Comparison of ENCODE assay signal across 27 cellular contexts in genomic region chr4:148154769-148155168, GRCh38.
DNase-seq lines count a peak whose midpoint lies in the region; ATAC-seq, FAIRE-seq and TF ChIP-seq lines count a peak whose summit lies in the region.
"Had no signal": no experiment of that assay in that cellular context is flagged by ENCODE, and none has a peak within 500 bp of the region (broad histone marks: within the 10 kb centered on the region; RNA-seq: fewer than 3 reads in every experiment).

No MANE protein-coding gene starts in this region.

- DNase-seq in A549 (ENCODE audit: low read depth in 1 of 2, low spot score in 1 of 2): no peak
- DNase-seq in IMR-90: no peak
- no peak for DNase-seq in K562 (ENCODE audit: extremely low read depth in 1 of 4, low spot score in 3 of 4)
- no peak for DNase-seq in mucosa of descending colon
- no peak for DNase-seq in G401 (ENCODE audit: low spot score)
- no peak for DNase-seq in NCI-H226
- DNase-seq in BE2C: no peak
- DNase-seq: 8988T; AML-193; C1 segment of cervical spinal cord; CD4-positive, alpha-beta memory T cell; CD4-positive, CD25-positive, alpha-beta regulatory T cell; CD8-positive, alpha-beta memory T cell; COR-L47; DMS 273 treated with DMSO at 0.1 percent for 48 hours; DMS153; DMS53; DMS79; DND-41; EL; GF-D8 had no signal

- H3K27me3 ChIP-seq in IMR-90 (ENCODE audit: control insufficient read depth, insufficient read depth, low read length): no peaks in the 10 kb centered on the region
- H3K27me3 ChIP-seq in K562 (ENCODE audit: control insufficient read depth in 2 of 2, insufficient read depth in 2 of 2, low read length in 2 of 2): no peaks in the 10 kb centered on the region
- no peaks in the 10 kb centered on the region for H3K27me3 ChIP-seq in BE2C
- H3K27me3 ChIP-seq: BLaER1 had no signal

- no peaks in the 10 kb centered on the region for H3K79me1 ChIP-seq in IMR-90 (ENCODE audit: low read depth in 1 of 2, low read length in 2 of 2)

- CTCF ChIA-PET in A549 (lab: Yijun Ruan, JAX): no interaction called here
- CTCF ChIA-PET in IMR-90 (lab: Yijun Ruan, JAX): no interaction called here
- CTCF ChIA-PET in K562 (lab: Yijun Ruan, JAX; ENCODE audit: low intra/inter-chr PET ratio): no interaction called here

- BruUV-seq in IMR-90 (replicated peaks; lab: Mats Ljungman, UMichigan): no TSS peak
- no TSS peak for BruUV-seq in K562 (replicated peaks; lab: Mats Ljungman, UMichigan)

- 44% methylated on average over 5 of the region's 6 CpGs for WGBS in A549 (ENCODE audit: missing lambda C conversion rate)
- WGBS in IMR-90 (ENCODE audit: extremely low coverage in 2 of 2, insufficient read length in 1 of 2), 2 experiments: no CpG with 5 or more reads among the region's 6 CpGs
- 12% methylated on average over 5 of the region's 6 CpGs for WGBS in K562 (ENCODE audit: insufficient coverage, low coverage, missing lambda C conversion rate)

- no peak overlapping the region for H2BK15ac ChIP-seq in IMR-90 (ENCODE audit: low read depth, low read length)

- no peaks in the 10 kb centered on the region for H3K79me2 ChIP-seq in K562 (ENCODE audit: control insufficient read depth, insufficient read depth, low read length)

- H2AK5ac ChIP-seq in IMR-90 (ENCODE audit: low read depth, low read length): no peak overlapping the region

- no peak overlapping the region for H2AK9ac ChIP-seq in IMR-90 (replicated peaks; ENCODE audit: low read depth, low read length, poor library complexity)

- no peak overlapping the region for H3K23ac ChIP-seq in IMR-90 (ENCODE audit: low read depth, low read length)

- H4K91ac ChIP-seq in IMR-90 (ENCODE audit: insufficient read depth, low read depth, low read length): no peak overlapping the region

- ATAC-seq in A549: no peak
- ATAC-seq in IMR-90 (ENCODE audit: low read depth): no peak
- ATAC-seq in K562: no peak
- peak; percentile 31 for ATAC-seq in mucosa of descending colon
- ATAC-seq in HG03025 (IDR thresholded peaks at IDR 0.05; ENCODE audit: low FRiP score, unreplicated experiment): no peak

- H4K5ac ChIP-seq in IMR-90 (ENCODE audit: low read depth, low read length): no peak overlapping the region

- no peaks in the 10 kb centered on the region for H3K36me3 ChIP-seq in IMR-90 (ENCODE audit: control insufficient read depth, insufficient read depth, low read length)
- H3K36me3 ChIP-seq in K562 (ENCODE audit: control insufficient read depth, insufficient read depth, low read length): no peaks in the 10 kb centered on the region
- no peaks in the 10 kb centered on the region for H3K36me3 ChIP-seq in mucosa of descending colon (ENCODE audit: low read depth)
- H3K36me3 ChIP-seq in BE2C: no peaks in the 10 kb centered on the region
- H3K36me3 ChIP-seq: BLaER1 had no signal

- no peak overlapping the region for H3K56ac ChIP-seq in IMR-90 (ENCODE audit: extremely low read depth, insufficient read depth, low read length)

- intact Hi-C loops in IMR-90 (cut with micrococcal nuclease): loop anchor here (5.0 kb wide), 1 partner anchor 277 kb away; no protein-coding TSS in a partner anchor
- intact Hi-C loops in K562 (cut with micrococcal nuclease): no loop called here
- intact Hi-C loops in mucosa of descending colon (cut with DNase I, micrococcal nuclease): no loop called here

- POLR2A ChIA-PET in A549 (lab: Yijun Ruan, JAX) (no interaction called here), IMR-90 (lab: Charles Lee; ENCODE audit: unreplicated experiment) (no interaction called here), K562 (lab: Yijun Ruan, JAX) (no interaction called here)

- no peak overlapping the region for H3K4ac ChIP-seq in IMR-90 (ENCODE audit: low read depth, low read length)

- TF ChIP-seq EP300 in A549 (IDR thresholded peaks at IDR 0.05): no peak
- TF ChIP-seq EP300 in K562 (IDR thresholded peaks at IDR 0.05; ENCODE audit: low read length): no peak

- H3K27ac ChIP-seq in A549 (no peak overlapping the region), IMR-90 (ENCODE audit: insufficient read depth, low read length) (no peak overlapping the region), K562 (ENCODE audit: extremely low read depth, low read depth, low read length) (no peak overlapping the region)
- H3K27ac ChIP-seq: BLaER1 had no signal

- H4K20me1 ChIP-seq in IMR-90 (ENCODE audit: insufficient read depth, low read length) (no peaks in the 10 kb centered on the region), K562 (replicated peaks; ENCODE audit: control insufficient read depth, insufficient read depth, low read length) (no peaks in the 10 kb centered on the region)
- H4K20me1 ChIP-seq: BLaER1 had no signal

- no peak overlapping the region for H2BK20ac ChIP-seq in IMR-90 (ENCODE audit: low read depth, low read length)

- no peak overlapping the region for H2BK5ac ChIP-seq in IMR-90 (ENCODE audit: low read depth, low read length, poor library complexity, severe bottlenecking)

- H3K4me1 ChIP-seq in A549 (no peaks in the 10 kb centered on the region), IMR-90 (ENCODE audit: control insufficient read depth, insufficient read depth, low read length) (no peaks in the 10 kb centered on the region), K562 (replicated peaks in 1 of 2; ENCODE audit: control insufficient read depth in 2 of 2, insufficient read depth in 2 of 2, low read length in 2 of 2) (no peaks in the 10 kb centered on the region), mucosa of descending colon (ENCODE audit: low read depth) (peaks cover 2% of the 10 kb centered on the region), BE2C (no peaks in the 10 kb centered on the region)
- H3K4me1 ChIP-seq: BLaER1 had no signal

- H3K18ac ChIP-seq in IMR-90 (ENCODE audit: low read depth, low read length): no peak overlapping the region

- no peak for TF ChIP-seq RAD21 in A549 (conservative IDR thresholded peaks at IDR 0.05 in 1 of 2, IDR thresholded peaks at IDR 0.05 in 1 of 2)
- TF ChIP-seq RAD21 in IMR-90 (IDR thresholded peaks at IDR 0.05; ENCODE audit: low read length): no peak
- no peak for TF ChIP-seq RAD21 in K562 (CRISPR knock-in tag; conservative IDR thresholded peaks at IDR 0.05 in 1 of 2, IDR thresholded peaks at IDR 0.05 in 1 of 2)

- in situ Hi-C loops in IMR-90 (cut with MboI; ENCODE audit: low sequenced_read_pairs) (no loop called here), K562 (cut with MboI) (no loop called here), G401 (cut with HindIII; ENCODE audit: low sequenced_read_pairs) (no loop called here)

- TF ChIP-seq POLR2A in A549 (IDR thresholded peaks at IDR 0.05; ENCODE audit: low read length) (no peak), IMR-90 (IDR thresholded peaks at IDR 0.05; ENCODE audit: low read depth, low read length) (no peak), K562 (conservative IDR thresholded peaks at IDR 0.05) (no peak)

- no peaks in the 10 kb centered on the region for H3K9me3 ChIP-seq in A549
- no peaks in the 10 kb centered on the region for H3K9me3 ChIP-seq in IMR-90 (ENCODE audit: control insufficient read depth, insufficient read depth, low read length)
- no peaks in the 10 kb centered on the region for H3K9me3 ChIP-seq in K562 (replicated peaks; ENCODE audit: control insufficient read depth, insufficient read depth, low read depth, low read length)
- H3K9me3 ChIP-seq in mucosa of descending colon: no peaks in the 10 kb centered on the region
- H3K9me3 ChIP-seq in BE2C: no peaks in the 10 kb centered on the region
- H3K9me3 ChIP-seq: BLaER1 had no signal

- no peak overlapping the region for H3K4me2 ChIP-seq in A549
- H3K4me2 ChIP-seq in IMR-90 (ENCODE audit: low read depth, low read length): no peak overlapping the region
- H3K4me2 ChIP-seq in K562 (ENCODE audit: insufficient read depth, low read length): no peak overlapping the region
- H3K4me2 ChIP-seq: BLaER1 had no signal

- H2BK120ac ChIP-seq in IMR-90 (ENCODE audit: low read depth, low read length): no peak overlapping the region

- TF ChIP-seq CTCF in A549 (IDR thresholded peaks at IDR 0.05) (no peak), IMR-90 (conservative IDR thresholded peaks at IDR 0.05; ENCODE audit: low read depth, low read length) (no peak), K562 (IDR thresholded peaks at IDR 0.05 in 2 of 3, conservative IDR thresholded peaks at IDR 0.05 in 1 of 3; ENCODE audit: insufficient read depth in 2 of 3, low read depth in 1 of 3, low read length in 3 of 3) (no peak), mucosa of descending colon (IDR thresholded peaks at IDR 0.05) (no peak), BE2C (IDR thresholded peaks at IDR 0.05; ENCODE audit: low read depth, low read length) (no peak)

- H4K8ac ChIP-seq in IMR-90 (ENCODE audit: low read depth in 2 of 2, low read length in 2 of 2): no peak overlapping the region

- dilution Hi-C loops in IMR-90 (cut with HindIII; ENCODE audit: low sequenced_read_pairs, unreplicated experiment): no loop called here

- H2AFZ ChIP-seq in IMR-90 (replicated peaks; ENCODE audit: low read length, poor library complexity) (no peak overlapping the region), K562 (ENCODE audit: low read depth, low read length) (no peak overlapping the region)

- H3K4me3 ChIP-seq in A549: no peak overlapping the region
- no peak overlapping the region for H3K4me3 ChIP-seq in IMR-90 (ENCODE audit: insufficient read depth, low read depth, low read length)
- H3K4me3 ChIP-seq in K562: no peak overlapping the region
- no peak overlapping the region for H3K4me3 ChIP-seq in mucosa of descending colon
- H3K4me3 ChIP-seq in BE2C (ENCODE audit: low read depth, low read length): no peak overlapping the region
- H3K4me3 ChIP-seq: BLaER1 had no signal

- H3K14ac ChIP-seq in IMR-90 (replicated peaks; ENCODE audit: low read depth, low read length): no peak overlapping the region

- no peaks in the 10 kb centered on the region for H3K9me1 ChIP-seq in IMR-90 (ENCODE audit: insufficient read depth, low read length)
- H3K9me1 ChIP-seq in K562 (ENCODE audit: control insufficient read depth, insufficient read depth, low read length): no peaks in the 10 kb centered on the region

- H3K9ac ChIP-seq in IMR-90 (ENCODE audit: low read depth, low read length) (no peak overlapping the region), K562 (ENCODE audit: insufficient read depth in 1 of 2, low read depth in 2 of 2, low read length in 2 of 2) (no peak overlapping the region)
- H3K9ac ChIP-seq: BLaER1 had no signal

- FAIRE-seq in A549 (lab: Jason Lieb, UNC) (no peak), K562 (lab: Jason Lieb, UNC) (no peak)
- FAIRE-seq: A204.1, G401.6, GM12891, GM19239 had no signal

TF ChIP-seq in A549, 52 proteins besides CTCF, POLR2A, EP300 and RAD21 (continues in another document):
- TF ChIP-seq TP53 (CRISPR knock-in tag; IDR thresholded peaks at IDR 0.05) (no peak), MAFK (IDR thresholded peaks at IDR 0.05; ENCODE audit: partially characterized antibody) (peak; percentile 30)

TF ChIP-seq in IMR-90, 13 proteins besides CTCF, POLR2A, EP300 and RAD21 (continues in another document):
- TF ChIP-seq MXI1 (IDR thresholded peaks at IDR 0.05; ENCODE audit: borderline replicate concordance, low read depth, low read length) (no peak), MAFK (IDR thresholded peaks at IDR 0.05; ENCODE audit: low read depth, low read length) (0 out of 2 replicates have a peak, but pooled peaks have one; percentile 9), CHD1 (IDR thresholded peaks at IDR 0.05; ENCODE audit: low read depth, low read length) (no peak)

TF ChIP-seq in K562, 482 proteins besides CTCF, POLR2A, EP300 and RAD21:
- peak; percentile 3; the same call in 1 of the 2 replicates for TF ChIP-seq MAFK (IDR thresholded peaks at IDR 0.05; ENCODE audit: low read length)
- peak; percentile 33; the same call in 1 of the 2 replicates for TF ChIP-seq ZNF316 (IDR thresholded peaks at IDR 0.05)
- no peak for TF ChIP-seq KLF10 (CRISPR knock-in tag; IDR thresholded peaks at IDR 0.05)
TF ChIP-seq in K562: peak in this region for 2.

Comparison
In these comparisons a context has a peak if more than half of its experiments do, and no peak if none do; other contexts are left out.
1. Of the 35 proteins assayed by ChIP-seq in both K562 and A549: peak only in K562: none; only in A549: none; in both: MAFK; in neither: 34.